8 cellular contexts compared by ENCODE assay signal in genomic region chr12:10435790-10436189, GRCh38. TPM values are rescaled to one million over a fixed set of nuclear protein-coding genes. Genes with fewer than 3 reads are reported as not detected.
A peak's percentile ranks its signal among the peaks of the same experiment; 100 is the strongest.
DNase-seq lines count a peak whose midpoint lies in the region; ATAC-seq, FAIRE-seq and TF ChIP-seq lines count a peak whose summit lies in the region.
"Not testable (repeated sequence)": the region's sequence is repeated elsewhere in the genome, so short reads cannot be mapped to it uniquely, and the experiment has no call there.

Gene KLRC2, minus strand, starts transcription at chr12:10436010. Its CDS starts 24 bp downstream, at chr12:10435986.

- H2AFZ ChIP-seq in K562 (ENCODE audit: low read depth, low read length) = not testable (repeated sequence)

- peak within 1 kb of the TSS in 1 of 2 donors; percentile 64 for H3K27ac Mint-ChIP-seq in natural killer cell treated with Interleukin-12 subunit alpha and Interleukin-12 subunit beta and Interleukin-15 and Interleukin-18, amount 100 ng/mL, for 72 hours

- H3K4me1 Mint-ChIP-seq in natural killer cell treated with Interleukin-12 subunit alpha and Interleukin-12 subunit beta and Interleukin-15 and Interleukin-18, amount 100 ng/mL, for 72 hours (ENCODE audit: low read depth in 2 of 2) = not testable (repeated sequence)

- H3K4me3 Mint-ChIP-seq in natural killer cell treated with Interleukin-12 subunit alpha and Interleukin-12 subunit beta and Interleukin-15 and Interleukin-18, amount 100 ng/mL, for 72 hours = peak within 1 kb of the TSS; percentile 50

- not testable (repeated sequence) for TF ChIP-seq CTCF in K562 (IDR thresholded peaks at IDR 0.05 in 2 of 3, conservative IDR thresholded peaks at IDR 0.05 in 1 of 3; ENCODE audit: insufficient read depth in 2 of 3, low read depth in 1 of 3, low read length in 3 of 3); transverse colon (IDR thresholded peaks at IDR 0.05)

- not testable (repeated sequence) for H3K36me3 ChIP-seq in K562 (ENCODE audit: control insufficient read depth, insufficient read depth, low read length); transverse colon

- in situ Hi-C loops in K562 (cut with MboI); transverse colon (cut with MboI; ENCODE audit: low pct_ligation_motif_present in 1 of 4, low pct_unique_long_range_greater_than_20kb in 1 of 4, low sequenced_read_pairs in 3 of 4): not testable (repeated sequence)

- H3K9ac ChIP-seq in K562 (ENCODE audit: insufficient read depth in 1 of 2, low read depth in 2 of 2, low read length in 2 of 2) = not testable (repeated sequence)

- H3K27me3 ChIP-seq in K562 (ENCODE audit: control insufficient read depth in 2 of 2, insufficient read depth in 2 of 2, low read length in 2 of 2); transverse colon: not testable (repeated sequence)

- not testable (repeated sequence) for BruUV-seq in K562 (replicated peaks; lab: Mats Ljungman, UMichigan)

- not testable (repeated sequence) for TF ChIP-seq RAD21 in K562 (CRISPR knock-in tag; conservative IDR thresholded peaks at IDR 0.05 in 1 of 2, IDR thresholded peaks at IDR 0.05 in 1 of 2)

- not testable (repeated sequence) for H3K9me1 ChIP-seq in K562 (ENCODE audit: control insufficient read depth, insufficient read depth, low read length)

- H3K27me3 Mint-ChIP-seq in natural killer cell treated with Interleukin-12 subunit alpha and Interleukin-12 subunit beta and Interleukin-15 and Interleukin-18, amount 100 ng/mL, for 72 hours = not testable (repeated sequence)

- DNase-seq in EH (ENCODE audit: low read depth) (peak; percentile 66), LoVo (ENCODE audit: low spot score) (peak; percentile 38), NCI-H510A treated with DMSO at 0.1 percent for 48 hours (lab: John Stamatoyannopoulos, UW) (peak; percentile 70), T1000 (lab: John Stamatoyannopoulos, UW) (peak; percentile 32), K562 (ENCODE audit: extremely low read depth in 1 of 4, low spot score in 3 of 4) (peak in 1 of 4 experiments; percentile 41), foreskin melanocyte (peak; percentile 10), transverse colon (peak; percentile 30)
- DNase-seq in natural killer cell treated with Interleukin-12 subunit alpha and Interleukin-12 subunit beta and Interleukin-15 and Interleukin-18, amount 100 ng/mL, for 72 hours (ENCODE audit: low spot score) = not testable (repeated sequence)

- intact Hi-C loops in K562 (cut with micrococcal nuclease); transverse colon (cut with DNase I; ENCODE audit: low total_unique reads): not testable (repeated sequence)

- not testable (repeated sequence) for H3K9me3 ChIP-seq in K562 (replicated peaks; ENCODE audit: control insufficient read depth, insufficient read depth, low read depth, low read length); transverse colon

- H3K4me3 ChIP-seq in K562, transverse colon: not testable (repeated sequence)

- H3K4me2 ChIP-seq in K562 (ENCODE audit: insufficient read depth, low read length) = not testable (repeated sequence)

- not testable (repeated sequence) for H3K9me3 Mint-ChIP-seq in natural killer cell treated with Interleukin-12 subunit alpha and Interleukin-12 subunit beta and Interleukin-15 and Interleukin-18, amount 100 ng/mL, for 72 hours

- peak; percentile 62 for FAIRE-seq in K562 (lab: Jason Lieb, UNC)

- peak; percentile 84 for ATAC-seq in K562
- ATAC-seq in natural killer cell treated with Interleukin-12 subunit alpha and Interleukin-12 subunit beta and Interleukin-15 and Interleukin-18, amount 100 ng/mL, for 72 hours = peak; percentile 53 to 85

- POLR2A ChIA-PET in K562 (lab: Yijun Ruan, JAX) = not testable (repeated sequence)

- no CpG with 5 or more reads among the region's 3 CpGs for WGBS in K562 (ENCODE audit: insufficient coverage, low coverage, missing lambda C conversion rate)
- 15% methylated on average over 3 of the region's 3 CpGs for whole genome bisulfite sequencing in transverse colon (ENCODE audit: low coverage in 1 of 2), 2 donors

- CTCF ChIA-PET in K562 (lab: Yijun Ruan, JAX; ENCODE audit: low intra/inter-chr PET ratio) = not testable (repeated sequence)

- H3K79me2 ChIP-seq in K562 (ENCODE audit: control insufficient read depth, insufficient read depth, low read length) = not testable (repeated sequence)

- TF ChIP-seq POLR2A in K562 (conservative IDR thresholded peaks at IDR 0.05); transverse colon (IDR thresholded peaks at IDR 0.05): not testable (repeated sequence)

- H4K20me1 ChIP-seq in K562 (replicated peaks; ENCODE audit: control insufficient read depth, insufficient read depth, low read length) = not testable (repeated sequence)

- not testable (repeated sequence) for TF ChIP-seq EP300 in K562 (IDR thresholded peaks at IDR 0.05; ENCODE audit: low read length); transverse colon (IDR thresholded peaks at IDR 0.05; ENCODE audit: low read depth)

- not testable (repeated sequence) for H3K27ac ChIP-seq in K562 (ENCODE audit: extremely low read depth, low read depth, low read length); transverse colon

- H3K4me1 ChIP-seq in K562 (replicated peaks in 1 of 2; ENCODE audit: control insufficient read depth in 2 of 2, insufficient read depth in 2 of 2, low read length in 2 of 2); transverse colon: not testable (repeated sequence)

- H3K36me3 Mint-ChIP-seq in natural killer cell treated with Interleukin-12 subunit alpha and Interleukin-12 subunit beta and Interleukin-15 and Interleukin-18, amount 100 ng/mL, for 72 hours = not testable (repeated sequence)

RNA-seq across cellular contexts. Expression of gene KLRC2, which starts in this region (rescaled TPM):
- not detected in 2 replicates for total RNA-seq in K562 (2011; cell fraction: chromatin; rRNA removed; ENCODE audit: low replicate concordance)
- not detected in 2 replicates for total RNA-seq in K562 (2011; cell fraction: nucleolus; rRNA removed)
- not detected in 2 replicates for total RNA-seq in K562 (2011; cell fraction: nucleoplasm; rRNA removed)
- not detected in 2 replicates for total RNA-seq in K562 (2014; rRNA removed)
- total RNA-seq in K562 (2014; rRNA removed; fragmentation: Illumina TruSeq; extraction: Trizol) = not detected in 2 replicates
- not detected in 2 replicates for total RNA-seq in K562 (2015; rRNA removed; fragmentation: Illumina TruSeq; extraction: Trizol)
- total RNA-seq in K562 (2021) = not detected in 2 replicates
- polyA plus RNA-seq in K562 (2011; rRNA removed) = not detected in 2 replicates
- not detected in 2 replicates for polyA plus RNA-seq in K562 (2011; cell fraction: cytosol; rRNA removed)
- not detected in 2 replicates for polyA plus RNA-seq in K562 (2011; cell fraction: nucleus; rRNA removed)
- polyA plus RNA-seq in K562 (2012) = not detected in 2 replicates
- not detected in 2 replicates for polyA plus RNA-seq in K562 (2014; fragmentation: Illumina TruSeq; extraction: Trizol)
- not detected for polyA plus RNA-seq in K562 (2014; fragmentation: Nextera tagmentation; extraction: Ambion mirVana)
- polyA plus RNA-seq in K562 (2014; rRNA removed) = not detected in 2 replicates
- polyA minus RNA-seq in K562 (2011; rRNA and poly(A)+ RNA removed) = not detected in 2 replicates
- polyA minus RNA-seq in K562 (2011; cell fraction: cytosol; rRNA and poly(A)+ RNA removed) = 2.2 and 2.8 TPM in 2 replicates
- 0.33 TPM in 1 of 2 replicates, not detected in the other for polyA minus RNA-seq in K562 (2011; cell fraction: nucleus; rRNA and poly(A)+ RNA removed)
- 10 to 100 TPM in 1 of 2 donors, 1 to 10 TPM in 1; 1.4 to 23.4 TPM for total RNA-seq in natural killer cell treated with Interleukin-12 subunit alpha and Interleukin-12 subunit beta and Interleukin-15 and Interleukin-18, amount 100 ng/mL, for 72 hours
- 1 to 10 TPM in 2 of 4 donors, under 1 TPM in 1, not detected in 1; 0.80 to 6.8 (median 4.0) TPM for total RNA-seq in transverse colon
